Comparison of ENCODE assay signal across 10 cellular contexts in genomic region chr1:29639741-29640427, GRCh38.
DNase-seq lines count a peak whose midpoint lies in the region; ATAC-seq and TF ChIP-seq lines count a peak whose summit lies in the region.
"Had no signal": no experiment of that assay in that cellular context is flagged by ENCODE, and none has a peak within 500 bp of the region (broad histone marks: within the 10 kb centered on the region; RNA-seq: fewer than 3 reads in every experiment).

No MANE protein-coding gene starts in this region.

- no peak overlapping the region for H3K4me3 ChIP-seq in retinal pigment epithelial cell (ENCODE audit: low read length)
- H3K4me3 ChIP-seq: testis had no signal

- TF ChIP-seq CTCF in retinal pigment epithelial cell (conservative IDR thresholded peaks at IDR 0.05; ENCODE audit: low read depth, low read length), result no peak

- peak; percentile 3 for DNase-seq in GM04503 (ENCODE audit: low read depth)
- peak; percentile 57 for DNase-seq in NCI-H226
- peak; percentile 60 for DNase-seq in retinal pigment epithelial cell (ENCODE audit: low read depth)
- no peak for DNase-seq in activated CD4-positive, CD25-positive, alpha-beta regulatory T cell (lab: John Stamatoyannopoulos, UW)
- DNase-seq in left cardiac atrium, result no peak
- DNase-seq: NCI-H446; stimulated activated CD4-positive, alpha-beta T cell treated with anti-CD3 and anti-CD28 coated beads, Interleukin-4, amount 100 ng/mL, for 1 hour; testis had no signal

- intact Hi-C loops in left cardiac atrium (cut with DNase I), result no loop called here

- ATAC-seq in esophagus mucosa (peak; percentile 19), HG02759 (IDR thresholded peaks at IDR 0.05; ENCODE audit: unreplicated experiment) (no peak), left cardiac atrium (no peak)

Comparison
In these comparisons a context has a peak if more than half of its experiments do, and no peak if none do; other contexts are left out.
1. DNase-seq: peak in GM04503 (single experiment), NCI-H226 (single experiment) and retinal pigment epithelial cell (single experiment); none in activated CD4-positive, CD25-positive, alpha-beta regulatory T cell (0 of 4) and left cardiac atrium (single experiment).